9 cellular contexts compared by ENCODE assay signal in genomic region chr2:174788291-174788929, GRCh38. TPM values are rescaled to one million over a fixed set of nuclear protein-coding genes. Genes with fewer than 3 reads are reported as not detected.
DNase-seq lines count a peak whose midpoint lies in the region; ATAC-seq and TF ChIP-seq lines count a peak whose summit lies in the region.
"Had no signal": no experiment of that assay in that cellular context is flagged by ENCODE, and none has a peak within 500 bp of the region (broad histone marks: within the 10 kb centered on the region; RNA-seq: fewer than 3 reads in every experiment).

No MANE protein-coding gene starts in this region.

- H3K27ac ChIP-seq in CD4-positive, alpha-beta memory T cell (ENCODE audit: low read depth, low read length): peak overlapping the region; percentile 4
- peak overlapping the region; percentile 75 for H3K27ac ChIP-seq in angular gyrus (ENCODE audit: low read depth, low read length)
- H3K27ac ChIP-seq in sigmoid colon: peak overlapping the region in 1 of 4 donors; percentile 38

- POLR2A ChIA-PET in CD4-positive, alpha-beta memory T cell (lab: Charles Lee; ENCODE audit: partially characterized antibody): interaction anchor here (0.7 to 2.1 kb wide), 5 partner anchors 11 to 202 kb away, joined by 3 to 7 read pairs (median 3); no protein-coding TSS in a partner anchor

- H3K9me3 ChIP-seq in CD4-positive, alpha-beta memory T cell (ENCODE audit: control insufficient read depth in 1 of 2, low read length in 2 of 2): no peaks in the 10 kb centered on the region
- H3K9me3 ChIP-seq in sigmoid colon: no peaks in the 10 kb centered on the region

- intact Hi-C loops in CD4-positive, alpha-beta memory T cell (cut with micrococcal nuclease): no loop called here
- intact Hi-C loops in sigmoid colon (cut with DNase I): no loop called here

- H3K4me1 ChIP-seq in CD4-positive, alpha-beta memory T cell (ENCODE audit: insufficient read depth, low read length): peaks cover 14% of the 10 kb centered on the region
- H3K4me1 ChIP-seq in sigmoid colon: peaks cover 0 to 10% (median 4%) of the 10 kb centered on the region in 4 donors

- no peak overlapping the region for H3K4me3 ChIP-seq in CD4-positive, alpha-beta memory T cell (ENCODE audit: low read length in 2 of 2)
- no peak overlapping the region for H3K4me3 ChIP-seq in sigmoid colon

- H3K36me3 Mint-ChIP-seq in CD4-positive, alpha-beta memory T cell: no peaks in the 10 kb centered on the region
- no peaks in the 10 kb centered on the region for H3K36me3 Mint-ChIP-seq in memory B cell

- DNase-seq in CD4-positive, alpha-beta memory T cell: peak in 2 of 5 donors; percentile 26 to 35
- DNase-seq in HS-5 (ENCODE audit: low read depth): peak; percentile 61
- no peak for DNase-seq in memory B cell (ENCODE audit: low spot score in 2 of 2)
- DNase-seq in sigmoid colon: no peak
- no peak for DNase-seq in RKO (ENCODE audit: low spot score)

- no peak for TF ChIP-seq CTCF in sigmoid colon (IDR thresholded peaks at IDR 0.05)

- peak overlapping the region in 7 of 8 donors; percentile 24 to 80 (median 65) for H3K4me3 Mint-ChIP-seq in CD4-positive, alpha-beta memory T cell
- H3K4me3 Mint-ChIP-seq in memory B cell: peak overlapping the region; percentile 41

- no peak for TF ChIP-seq POLR2A in sigmoid colon (IDR thresholded peaks at IDR 0.05)

- no peak for TF ChIP-seq EP300 in sigmoid colon (IDR thresholded peaks at IDR 0.05)

- H3K27me3 Mint-ChIP-seq in CD4-positive, alpha-beta memory T cell: peaks cover 0 to 1% of the 10 kb centered on the region in 2 donors
- H3K27me3 Mint-ChIP-seq in memory B cell: peaks cover 10% of the 10 kb centered on the region

- WGBS in sigmoid colon, 2 donors: 58 to 72% methylated on average over 13 to 14 of the region's 15 CpGs

- ATAC-seq in memory B cell (ENCODE audit: low read depth): no peak
- no peak for ATAC-seq in GM19324 (IDR thresholded peaks at IDR 0.05; ENCODE audit: low FRiP score, unreplicated experiment)
- no peak for ATAC-seq in HG02884 (IDR thresholded peaks at IDR 0.05; ENCODE audit: unreplicated experiment)
- ATAC-seq: esophagus mucosa had no signal

- H3K9me3 Mint-ChIP-seq in CD4-positive, alpha-beta memory T cell: no peaks in the 10 kb centered on the region
- H3K9me3 Mint-ChIP-seq in memory B cell: no peaks in the 10 kb centered on the region

- H3K27me3 ChIP-seq in CD4-positive, alpha-beta memory T cell (ENCODE audit: insufficient read depth, low read length): no peaks in the 10 kb centered on the region
- H3K27me3 ChIP-seq in sigmoid colon: no peaks in the 10 kb centered on the region

- peaks cover 5 to 14% (median 8%) of the 10 kb centered on the region in 4 donors for H3K4me1 Mint-ChIP-seq in CD4-positive, alpha-beta memory T cell
- H3K4me1 Mint-ChIP-seq in memory B cell: peaks cover 6% of the 10 kb centered on the region

- CTCF ChIA-PET in CD4-positive, alpha-beta memory T cell (lab: Charles Lee; ENCODE audit: partially characterized antibody): interaction anchor here (0.8 to 1.1 kb wide), 4 partner anchors 9 to 203 kb away, joined by 3 to 4 read pairs (median 3); no protein-coding TSS in a partner anchor

- H3K36me3 ChIP-seq in CD4-positive, alpha-beta memory T cell (ENCODE audit: insufficient read depth, low read length): no peaks in the 10 kb centered on the region
- no peaks in the 10 kb centered on the region for H3K36me3 ChIP-seq in sigmoid colon

- H3K27ac Mint-ChIP-seq in CD4-positive, alpha-beta memory T cell: peak overlapping the region; percentile 24 to 98 (median 93)
- H3K27ac Mint-ChIP-seq in memory B cell: no peak overlapping the region

RNA-seq across cellular contexts. Expression of gene CHRNA1, which starts 24.1 kb away (rescaled TPM):
- not detected for total RNA-seq in CD4-positive, alpha-beta memory T cell
- polyA plus RNA-seq in CD4-positive, alpha-beta memory T cell: 1 to 10 TPM in 1 of 2 donors, under 1 TPM in 1; 0.26 to 1.8 TPM
- total RNA-seq in sigmoid colon: not detected
- 1 to 10 TPM in 2 of 3 donors, under 1 TPM in 1; 0.32 to 2.1 (median 1.2) TPM for polyA plus RNA-seq in sigmoid colon
- total RNA-seq: esophagus mucosa had no signal
